ENCODE assay signal across 1 cellular context in genomic region chr13:114038211-114038613, GRCh38.
TF ChIP-seq lines count a peak whose summit lies in the region.

No MANE protein-coding gene starts in this region.

TF ChIP-seq in H1, 55 proteins besides CTCF, POLR2A, EP300 and RAD21:
- TF ChIP-seq, protein P1, sequence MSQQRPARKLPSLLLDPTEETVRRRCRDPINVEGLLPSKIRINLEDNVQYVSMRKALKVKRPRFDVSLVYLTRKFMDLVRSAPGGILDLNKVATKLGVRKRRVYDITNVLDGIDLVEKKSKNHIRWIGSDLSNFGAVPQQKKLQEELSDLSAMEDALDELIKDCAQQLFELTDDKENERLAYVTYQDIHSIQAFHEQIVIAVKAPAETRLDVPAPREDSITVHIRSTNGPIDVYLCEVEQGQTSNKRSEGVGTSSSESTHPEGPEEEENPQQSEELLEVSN (IDR thresholded peaks at IDR 0.05) = peak; percentile 36; the same call in 1 of the 2 replicates
- no peak for TF ChIP-seq MAFK (IDR thresholded peaks at IDR 0.05; ENCODE audit: low read depth, low read length)
